Comparison of ENCODE assay signal across 12 cellular contexts in the genomic region with DNA sequence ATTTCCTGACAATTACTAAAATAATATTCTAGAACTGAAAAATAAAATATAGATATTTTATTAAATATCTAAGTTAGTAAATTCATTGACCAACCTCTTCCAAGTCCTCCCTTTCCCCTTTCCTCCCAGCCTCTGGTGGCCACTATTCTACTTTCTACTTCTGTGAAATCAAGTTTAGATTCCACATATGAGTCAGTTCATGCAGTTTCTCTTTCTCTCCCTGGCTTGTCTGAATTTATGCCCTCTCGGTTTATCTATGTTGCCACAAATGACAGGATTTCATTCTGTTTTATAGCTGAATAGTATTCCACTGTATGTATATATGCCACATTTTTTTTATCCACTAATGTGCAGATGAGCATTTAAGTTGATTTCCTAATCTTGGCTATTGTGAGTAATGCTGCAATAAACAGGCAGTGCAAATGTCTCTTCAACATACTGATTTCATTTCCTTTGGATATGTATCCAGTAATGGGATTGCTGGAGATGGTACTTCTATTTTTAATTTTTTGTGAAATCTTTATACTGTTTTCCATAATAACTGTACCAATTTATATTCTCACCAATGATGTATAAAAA. TPM values are rescaled to one million over a fixed set of nuclear protein-coding genes. Genes with fewer than 3 reads are reported as not detected.
A peak's percentile ranks its signal among the peaks of the same experiment; 100 is the strongest.
DNase-seq lines count a peak whose midpoint lies in the region; ATAC-seq, FAIRE-seq and TF ChIP-seq lines count a peak whose summit lies in the region.
"Had no signal": no experiment of that assay in that cellular context is flagged by ENCODE, and none has a peak within 500 bp of the region (broad histone marks: within the 10 kb centered on the region; RNA-seq: fewer than 3 reads in every experiment).

No MANE protein-coding gene starts in this region.

- no peak overlapping the region for H3K27ac Mint-ChIP-seq in activated CD4-positive, alpha-beta T cell treated with anti-CD3 and anti-CD28 coated beads, Interleukin-2, amount 10 ng/mL, durations not matched to agents 24 days and 14 days

- TF ChIP-seq EP300 in GM12878 (IDR thresholded peaks at IDR 0.05; ENCODE audit: borderline replicate concordance in 1 of 2, control insufficient read depth in 1 of 2, low read depth in 2 of 2, low read length in 2 of 2): 0 out of 4 replicates have a peak, but pooled peaks of 1 of the 2 experiments have one; percentile 24

- TF ChIP-seq CTCF in GM12878 (IDR thresholded peaks at IDR 0.05 in 2 of 3, conservative IDR thresholded peaks at IDR 0.05 in 1 of 3; ENCODE audit: control insufficient read depth in 2 of 3, extremely low read depth in 1 of 3, insufficient read depth in 1 of 3, low read depth in 3 of 3, low read length in 3 of 3): no peak
- no peak for TF ChIP-seq CTCF in psoas muscle (IDR thresholded peaks at IDR 0.05)

- in situ Hi-C loops in GM12878 (cut with MboI): no loop called here

- peaks cover 8% of the 10 kb centered on the region for H3K27me3 Mint-ChIP-seq in activated CD4-positive, alpha-beta T cell treated with anti-CD3 and anti-CD28 coated beads, Interleukin-2, amount 10 ng/mL, durations not matched to agents 24 days and 14 days

- POLR2A ChIA-PET in GM12878 (lab: Charles Lee): no interaction called here

- H3K9me3 Mint-ChIP-seq in activated CD4-positive, alpha-beta T cell treated with anti-CD3 and anti-CD28 coated beads, Interleukin-2, amount 10 ng/mL, durations not matched to agents 24 days and 14 days: no peaks in the 10 kb centered on the region

- H4K20me1 ChIP-seq in GM12878 (ENCODE audit: control insufficient read depth, insufficient read depth): no peaks in the 10 kb centered on the region

- CTCF ChIA-PET in GM12878 (lab: Yijun Ruan, JAX): interaction anchor here (0.9 kb wide), 1 partner anchor 16 kb away, joined by 3 read pairs; no protein-coding TSS in a partner anchor

- no TSS peak for BruUV-seq in GM12878 (replicated peaks; lab: Mats Ljungman, UMichigan)

- no peaks in the 10 kb centered on the region for H3K36me3 ChIP-seq in GM12878 (ENCODE audit: control insufficient read depth in 2 of 2, insufficient read depth in 2 of 2, low read length in 1 of 2)
- H3K36me3 ChIP-seq in psoas muscle (ENCODE audit: insufficient read depth in 1 of 2, low read depth in 1 of 2): no peaks in the 10 kb centered on the region
- H3K36me3 ChIP-seq: stomach had no signal

- no peak for TF ChIP-seq POLR2A in GM12891 (IDR thresholded peaks at IDR 0.05; ENCODE audit: low read depth, low read length)
- TF ChIP-seq POLR2A in GM12878 (IDR thresholded peaks at IDR 0.05; ENCODE audit: low read depth, low read length): no peak

- TF ChIP-seq RAD21 in GM12878 (IDR thresholded peaks at IDR 0.05; ENCODE audit: insufficient read depth, low read depth, low read length): no peak

- intact Hi-C loops in GM12878 (cut with micrococcal nuclease; ENCODE audit: unreplicated experiment) (no loop called here), psoas muscle (cut with DNase I) (no loop called here)
- intact Hi-C loops in activated CD4-positive, alpha-beta T cell treated with anti-CD3 and anti-CD28 coated beads, Interleukin-2, amount 10 ng/mL, durations not matched to agents 24 days and 14 days (cut with micrococcal nuclease): no loop called here

- H3K4me1 ChIP-seq in GM12878 (ENCODE audit: control insufficient read depth, insufficient read depth, low read length) (peaks cover 9% of the 10 kb centered on the region), psoas muscle (no peaks in the 10 kb centered on the region)
- H3K4me1 ChIP-seq: stomach had no signal

- DNase-seq in GM12891 (ENCODE audit: insufficient read length, low spot score): peak; percentile 11
- peak; percentile 31 for DNase-seq in GM12878 (ENCODE audit: low read depth, low spot score)
- no peak for DNase-seq in psoas muscle
- DNase-seq in activated CD4-positive, alpha-beta T cell treated with anti-CD3 and anti-CD28 coated beads, Interleukin-2, amount 10 ng/mL, durations not matched to agents 24 days and 14 days: no peak
- no peak for DNase-seq in superior temporal gyrus (ENCODE audit: extremely low spot score)
- DNase-seq in activated CD4-positive, alpha-beta T cell treated with anti-CD3 and anti-CD28 coated beads for 48 hours: no peak
- DNase-seq: cortex of kidney, NCI-H526, stomach had no signal

- H3K4me3 Mint-ChIP-seq in activated CD4-positive, alpha-beta T cell treated with anti-CD3 and anti-CD28 coated beads, Interleukin-2, amount 10 ng/mL, durations not matched to agents 24 days and 14 days: no peak overlapping the region

- WGBS in GM12878 (ENCODE audit: insufficient coverage, insufficient replicate concordance, low lambda C conversion rate, missing lambda C conversion rate): 6% methylated on average over 1 of the region's 1 CpG
- 64 to 88% (median 70%) methylated on average over 1 of the region's 1 CpG for WGBS in psoas muscle, 3 donors

- RAD21 ChIA-PET in GM12878 (lab: Charles Lee; ENCODE audit: unreplicated experiment): no interaction called here

- ATAC-seq in GM19455 (IDR thresholded peaks at IDR 0.05; ENCODE audit: unreplicated experiment): peak; percentile 98
- ATAC-seq in HG03045 (IDR thresholded peaks at IDR 0.05; ENCODE audit: unreplicated experiment): peak; percentile 88
- ATAC-seq in GM12878: peak; percentile 98
- no peak for ATAC-seq in psoas muscle

- FAIRE-seq in GM12891 (lab: Jason Lieb, UNC) (peak; percentile 43), GM12878 (lab: Jason Lieb, UNC) (peak; percentile 72)

- no peak overlapping the region for H3K4me2 ChIP-seq in GM12878 (ENCODE audit: control insufficient read depth, insufficient read depth)

- H3K27ac ChIP-seq in GM12878 (ENCODE audit: control insufficient read depth, insufficient read depth) (0 out of 2 replicates have a peak overlapping the region, but pooled peaks have one; percentile 26), psoas muscle (no peak overlapping the region)
- H3K27ac ChIP-seq: HL-60, stomach had no signal

- no peak overlapping the region for H3K4me3 ChIP-seq in GM12878
- no peak overlapping the region for H3K4me3 ChIP-seq in psoas muscle
- H3K4me3 ChIP-seq: stomach had no signal

- no peak overlapping the region for H3K9ac ChIP-seq in GM12878 (ENCODE audit: control insufficient read depth, insufficient read depth, low read length)

- H3K27me3 ChIP-seq in GM12878 (replicated peaks in 1 of 2; ENCODE audit: control insufficient read depth in 2 of 2, insufficient read depth in 2 of 2, low read length in 1 of 2) (no peaks in the 10 kb centered on the region), psoas muscle (ENCODE audit: insufficient read depth in 3 of 3, low read length in 2 of 3) (no peaks in the 10 kb centered on the region)
- H3K27me3 ChIP-seq: stomach had no signal

- peaks cover 11% of the 10 kb centered on the region for H3K4me1 Mint-ChIP-seq in activated CD4-positive, alpha-beta T cell treated with anti-CD3 and anti-CD28 coated beads, Interleukin-2, amount 10 ng/mL, durations not matched to agents 24 days and 14 days

- H2AFZ ChIP-seq in GM12878 (ENCODE audit: control insufficient read depth, low read depth, low read length): no peak overlapping the region

- no peaks in the 10 kb centered on the region for H3K36me3 Mint-ChIP-seq in activated CD4-positive, alpha-beta T cell treated with anti-CD3 and anti-CD28 coated beads, Interleukin-2, amount 10 ng/mL, durations not matched to agents 24 days and 14 days (ENCODE audit: low read depth)

- SMC1A ChIA-PET in GM12878 (lab: Charles Lee; ENCODE audit: uncharacterized antibody, unreplicated experiment): interaction anchor here (1.2 kb wide), 1 partner anchor 8 kb away, joined by 3 read pairs; no protein-coding TSS in a partner anchor

- H3K79me2 ChIP-seq in GM12878 (ENCODE audit: control insufficient read depth, insufficient read depth, low read length): no peaks in the 10 kb centered on the region

- H3K9me3 ChIP-seq in GM12878 (replicated peaks; ENCODE audit: control insufficient read depth, insufficient read depth, low read length) (no peaks in the 10 kb centered on the region), psoas muscle (no peaks in the 10 kb centered on the region)
- H3K9me3 ChIP-seq: stomach had no signal

TF ChIP-seq in GM12891, 5 proteins besides CTCF, POLR2A, EP300 and RAD21:
- TF ChIP-seq SPI1 (IDR thresholded peaks at IDR 0.05; ENCODE audit: low read depth, low read length): no peak
- TF ChIP-seq PAX5 (IDR thresholded peaks at IDR 0.05; ENCODE audit: insufficient read depth, low read length, severe bottlenecking): no peak
- TF ChIP-seq TAF1 (IDR thresholded peaks at IDR 0.05; ENCODE audit: low read depth, low read length): no peak
- TF ChIP-seq POU2F2 (IDR thresholded peaks at IDR 0.05; ENCODE audit: low read depth, low read length): no peak
- no peak for TF ChIP-seq POLR2AphosphoS5 (IDR thresholded peaks at IDR 0.05; ENCODE audit: low read depth, low read length)

TF ChIP-seq in GM12878, 131 proteins besides CTCF, POLR2A, EP300 and RAD21 (continues in another document):
- no peak for TF ChIP-seq POLR2AphosphoS5 (IDR thresholded peaks at IDR 0.05; ENCODE audit: low read length)

RNA-seq across cellular contexts. Expression of a gene that starts 52.3 kb away (rescaled TPM):
- polyA plus RNA-seq in GM12891 (2012; ENCODE audit: low read depth, missing spikeins): 12.6 TPM
- 107 and 108 TPM in 2 replicates for total RNA-seq in GM12878 (2013; cell fraction: nucleolus; rRNA removed)
- total RNA-seq in GM12878 (2014; rRNA removed) (53.8 and 60.1 TPM in 2 replicates), GM12878 (2014; rRNA removed; fragmentation: Illumina TruSeq; extraction: Trizol) (46.4 and 48.2 TPM in 2 replicates), GM12878 (2021) (45.9 and 49.5 TPM in 2 replicates), psoas muscle (10 to 100 TPM; 13.2 to 22.0 (median 20.1) TPM)
- polyA plus RNA-seq in GM12878 (2011; ENCODE audit: low read depth): 11.0 TPM
- polyA plus RNA-seq in GM12878 (2011; rRNA removed) (58.8 and 82.1 TPM in 2 replicates), GM12878 (2014; fragmentation: Illumina TruSeq; extraction: Trizol) (36.5 and 37.5 TPM in 2 replicates), GM12878 (2014; fragmentation: Nextera tagmentation; extraction: Ambion mirVana) (10 to 100 TPM; 13.3 to 22.5 TPM), GM12878 (2014; rRNA removed) (25.5 and 26.2 TPM in 2 replicates), GM12878 (2016; fragmentation: Nextera tagmentation; extraction: Ambion mirVana) (10 to 100 TPM; 55.0 to 61.8 TPM), psoas muscle (10 to 100 TPM in 2 of 3 donors, 1 to 10 TPM in 1; 6.2 to 10.6 (median 10.4) TPM)
- polyA plus RNA-seq in GM12878 (2011; cell fraction: cytosol; rRNA removed): 20.8 and 21.3 TPM in 2 replicates
- polyA plus RNA-seq in GM12878 (2011; cell fraction: nucleus; rRNA removed): 46.9 and 48.9 TPM in 2 replicates
- polyA plus RNA-seq in GM12878 (2012): 12.0 and 17.6 TPM in 2 replicates
- polyA minus RNA-seq in GM12878 (2011; rRNA and poly(A)+ RNA removed): 69.2 and 87.6 TPM in 2 replicates
- polyA minus RNA-seq in GM12878 (2011; cell fraction: cytosol; rRNA and poly(A)+ RNA removed): 24.9 and 34.3 TPM in 2 replicates
- polyA minus RNA-seq in GM12878 (2011; cell fraction: nucleus; rRNA and poly(A)+ RNA removed): 80.3 and 130 TPM in 2 replicates
- 90.1 and 97.7 TPM in 2 replicates for total RNA-seq in activated CD4-positive, alpha-beta T cell treated with anti-CD3 and anti-CD28 coated beads, Interleukin-2, amount 10 ng/mL, durations not matched to agents 24 days and 14 days

Comparison
In these comparisons a context has a peak if more than half of its experiments do, and no peak if none do; other contexts are left out.
1. DNase-seq: peak in GM12891 (single experiment) and GM12878 (single experiment); none in psoas muscle (0 of 2), activated CD4-positive, alpha-beta T cell treated with anti-CD3 and anti-CD28 coated beads, Interleukin-2, amount 10 ng/mL, durations not matched to agents 24 days and 14 days (single experiment), superior temporal gyrus (single experiment) and activated CD4-positive, alpha-beta T cell treated with anti-CD3 and anti-CD28 coated beads for 48 hours (single experiment).
2. ATAC-seq: peak in GM19455 (single experiment), HG03045 (single experiment) and GM12878 (single experiment); none in psoas muscle (0 of 4).